In the genomic region with DNA sequence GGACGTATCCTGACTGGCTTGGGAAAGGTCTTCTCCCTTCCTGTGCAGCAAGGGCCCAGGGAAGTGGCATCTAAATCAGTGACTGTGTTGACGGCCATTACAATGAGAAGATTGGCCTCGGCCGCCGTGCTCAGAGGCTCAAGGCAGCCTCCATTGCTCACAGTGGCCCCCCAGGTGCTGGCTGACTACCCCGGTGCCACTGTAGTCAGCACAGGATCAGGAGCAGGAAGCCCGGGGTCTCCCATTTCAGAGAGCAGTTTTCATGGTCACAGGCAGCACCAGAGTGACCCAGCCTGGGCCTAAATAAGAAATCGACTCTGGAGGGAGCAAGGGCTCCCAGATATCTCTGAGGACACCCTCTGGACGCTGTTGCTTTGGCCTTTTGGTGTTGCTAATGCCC, we compare ENCODE assay signal across 22 cellular contexts.
DNase-seq lines count a peak whose midpoint lies in the region; ATAC-seq and TF ChIP-seq lines count a peak whose summit lies in the region.
"Had no signal": no experiment of that assay in that cellular context is flagged by ENCODE, and none has a peak within 500 bp of the region (broad histone marks: within the 10 kb centered on the region; RNA-seq: fewer than 3 reads in every experiment).

No MANE protein-coding gene starts in this region.

- H3K36me3 ChIP-seq in GM23338 (ENCODE audit: insufficient read depth): no peaks in the 10 kb centered on the region
- no peaks in the 10 kb centered on the region for H3K36me3 ChIP-seq in esophagus muscularis mucosa
- no peaks in the 10 kb centered on the region for H3K36me3 ChIP-seq in neural progenitor cell
- H3K36me3 ChIP-seq: BLaER1 treated with 17β-estradiol and CSF1 and Interleukin-3, amounts not matched to agents 10 nM and 100 nM had no signal

- H2AFZ ChIP-seq in GM23338 (peak overlapping the region; percentile 78), neural progenitor cell (replicated peaks) (peak overlapping the region; percentile 47)

- 89% methylated on average over 7 of the region's 9 CpGs for WGBS in esophagus muscularis mucosa

- H3K4me3 ChIP-seq in GM23338: no peak overlapping the region
- H3K4me3 ChIP-seq in esophagus muscularis mucosa: no peak overlapping the region
- no peak overlapping the region for H3K4me3 ChIP-seq in neural progenitor cell
- H3K4me3 ChIP-seq: A549; BLaER1 treated with 17β-estradiol and CSF1 and Interleukin-3, amounts not matched to agents 10 nM and 100 nM had no signal

- no peak for TF ChIP-seq EP300 in esophagus muscularis mucosa (IDR thresholded peaks at IDR 0.05)

- intact Hi-C loops in esophagus muscularis mucosa (cut with DNase I): no loop called here

- H3K79me2 ChIP-seq in GM23338 (replicated peaks; ENCODE audit: insufficient read depth) (no peaks in the 10 kb centered on the region), neural progenitor cell (ENCODE audit: low read depth) (no peaks in the 10 kb centered on the region)

- H3K9me2 ChIP-seq in GM23338 (ENCODE audit: insufficient read depth): peaks cover 11% of the 10 kb centered on the region; the same call in 1 of the 2 replicates

- H3K4me3 Mint-ChIP-seq in GM23338 (no peak overlapping the region), neural progenitor cell (no peak overlapping the region), osteocyte (ENCODE audit: unreplicated experiment) (no peak overlapping the region)
- H3K4me3 Mint-ChIP-seq: B cell; CD4-positive, alpha-beta T cell; CD8-positive, alpha-beta T cell had no signal

- ATAC-seq in GM23338: no peak
- no peak for ATAC-seq in HG03354 (IDR thresholded peaks at IDR 0.05; ENCODE audit: poor library complexity, severe bottlenecking, unreplicated experiment)
- ATAC-seq: A549; CD8-positive, alpha-beta T cell had no signal

- H3K27ac Mint-ChIP-seq in GM23338 (no peak overlapping the region), neural progenitor cell (no peak overlapping the region), osteocyte (ENCODE audit: unreplicated experiment) (no peak overlapping the region)
- H3K27ac Mint-ChIP-seq: B cell; CD4-positive, alpha-beta T cell; CD8-positive, alpha-beta T cell had no signal

- H3K4me2 ChIP-seq in GM23338 (no peak overlapping the region), neural progenitor cell (no peak overlapping the region)
- H3K4me2 ChIP-seq: A549; BLaER1 treated with 17β-estradiol and CSF1 and Interleukin-3, amounts not matched to agents 10 nM and 100 nM had no signal

- H3K27me3 Mint-ChIP-seq in GM23338 (ENCODE audit: insufficient read depth, low read depth, poor library complexity): peaks cover 11% of the 10 kb centered on the region
- no peaks in the 10 kb centered on the region for H3K27me3 Mint-ChIP-seq in neural progenitor cell (ENCODE audit: insufficient read depth, low read depth)
- peaks cover 14% of the 10 kb centered on the region for H3K27me3 Mint-ChIP-seq in osteocyte (ENCODE audit: unreplicated experiment)

- H4K20me1 ChIP-seq in GM23338 (replicated peaks; ENCODE audit: insufficient read depth) (no peaks in the 10 kb centered on the region), neural progenitor cell (ENCODE audit: low read depth) (no peaks in the 10 kb centered on the region)
- H4K20me1 ChIP-seq: BLaER1 treated with 17β-estradiol and CSF1 and Interleukin-3, amounts not matched to agents 10 nM and 100 nM had no signal

- no peak for TF ChIP-seq POLR2A in esophagus muscularis mucosa (IDR thresholded peaks at IDR 0.05; ENCODE audit: low read depth)

- H3K36me3 Mint-ChIP-seq in GM23338 (ENCODE audit: low read depth) (no peaks in the 10 kb centered on the region), neural progenitor cell (no peaks in the 10 kb centered on the region), osteocyte (ENCODE audit: unreplicated experiment) (no peaks in the 10 kb centered on the region)
- H3K36me3 Mint-ChIP-seq: CD8-positive, alpha-beta T cell had no signal

- DNase-seq in GM23338 (ENCODE audit: low spot score) (no peak), esophagus muscularis mucosa (ENCODE audit: extremely low spot score) (peak; percentile 70), neural progenitor cell (ENCODE audit: low spot score) (no peak), osteocyte (ENCODE audit: extremely low spot score, unreplicated experiment) (peak; percentile 64), NCI-H226 (no peak), NCI-H2227 (lab: John Stamatoyannopoulos, UW; ENCODE audit: unreplicated experiment) (no peak)
- DNase-seq: AML-193; Caco-2; Calu3; CD4-positive, alpha-beta T cell; CD8-positive, alpha-beta T cell; DMS 273 treated with DMSO at 0.1 percent for 48 hours; DMS153; DMS53; DMS79; GF-D8 had no signal

- H3K27me3 ChIP-seq in GM23338 (ENCODE audit: insufficient read depth): peaks cover 5% of the 10 kb centered on the region; the same call in 1 of the 2 replicates
- H3K27me3 ChIP-seq in esophagus muscularis mucosa: no peaks in the 10 kb centered on the region
- H3K27me3 ChIP-seq in neural progenitor cell: no peaks in the 10 kb centered on the region
- H3K27me3 ChIP-seq: BLaER1 treated with 17β-estradiol and CSF1 and Interleukin-3, amounts not matched to agents 10 nM and 100 nM had no signal

- H3K9me3 Mint-ChIP-seq in GM23338: no peaks in the 10 kb centered on the region
- no peaks in the 10 kb centered on the region for H3K9me3 Mint-ChIP-seq in neural progenitor cell
- no peaks in the 10 kb centered on the region for H3K9me3 Mint-ChIP-seq in osteocyte (ENCODE audit: unreplicated experiment)
- H3K9me3 Mint-ChIP-seq: CD4-positive, alpha-beta T cell; CD8-positive, alpha-beta T cell had no signal

- no peak overlapping the region for H3K9ac ChIP-seq in neural progenitor cell
- H3K9ac ChIP-seq: BLaER1 treated with 17β-estradiol and CSF1 and Interleukin-3, amounts not matched to agents 10 nM and 100 nM had no signal

- H3K4me1 ChIP-seq in GM23338 (ENCODE audit: insufficient read depth) (peaks cover 5% of the 10 kb centered on the region), esophagus muscularis mucosa (no peaks in the 10 kb centered on the region), neural progenitor cell (no peaks in the 10 kb centered on the region)
- H3K4me1 ChIP-seq: A549; BLaER1 treated with 17β-estradiol and CSF1 and Interleukin-3, amounts not matched to agents 10 nM and 100 nM; Caco-2 had no signal

- H3F3A ChIP-seq in GM23338 (replicated peaks; ENCODE audit: low read depth) (no peaks in the 10 kb centered on the region), neural progenitor cell (ENCODE audit: low read depth) (peaks cover 5% of the 10 kb centered on the region)

- H3K9me3 ChIP-seq in esophagus muscularis mucosa (no peaks in the 10 kb centered on the region), neural progenitor cell (ENCODE audit: low read depth) (no peaks in the 10 kb centered on the region)
- H3K9me3 ChIP-seq: A549; BLaER1 treated with 17β-estradiol and CSF1 and Interleukin-3, amounts not matched to agents 10 nM and 100 nM; Caco-2 had no signal

- TF ChIP-seq CTCF in GM23338 (conservative IDR thresholded peaks at IDR 0.05; ENCODE audit: low read depth in 2 of 2): no peak
- TF ChIP-seq CTCF in esophagus muscularis mucosa (IDR thresholded peaks at IDR 0.05): no peak
- TF ChIP-seq CTCF in neural progenitor cell (IDR thresholded peaks at IDR 0.05): no peak
- no peak for TF ChIP-seq CTCF in osteocyte (IDR thresholded peaks at IDR 0.05)

- H3K27ac ChIP-seq in GM23338 (ENCODE audit: low read depth) (no peak overlapping the region), esophagus muscularis mucosa (replicated peaks in 1 of 4) (no peak overlapping the region), neural progenitor cell (no peak overlapping the region)
- H3K27ac ChIP-seq: 22Rv1; BLaER1 treated with 17β-estradiol and CSF1 and Interleukin-3, amounts not matched to agents 10 nM and 100 nM; C4-2B had no signal

- peaks cover 5% of the 10 kb centered on the region; the same call in 2 of the 3 replicates for H3K4me1 Mint-ChIP-seq in GM23338
- H3K4me1 Mint-ChIP-seq in neural progenitor cell: peaks cover 23% of the 10 kb centered on the region
- H3K4me1 Mint-ChIP-seq in osteocyte (ENCODE audit: unreplicated experiment): peaks cover 4% of the 10 kb centered on the region
- H3K4me1 Mint-ChIP-seq: B cell had no signal

TF ChIP-seq in GM23338, 12 proteins besides CTCF, POLR2A, EP300 and RAD21 (continues in another document):
- TF ChIP-seq, protein P1, sequence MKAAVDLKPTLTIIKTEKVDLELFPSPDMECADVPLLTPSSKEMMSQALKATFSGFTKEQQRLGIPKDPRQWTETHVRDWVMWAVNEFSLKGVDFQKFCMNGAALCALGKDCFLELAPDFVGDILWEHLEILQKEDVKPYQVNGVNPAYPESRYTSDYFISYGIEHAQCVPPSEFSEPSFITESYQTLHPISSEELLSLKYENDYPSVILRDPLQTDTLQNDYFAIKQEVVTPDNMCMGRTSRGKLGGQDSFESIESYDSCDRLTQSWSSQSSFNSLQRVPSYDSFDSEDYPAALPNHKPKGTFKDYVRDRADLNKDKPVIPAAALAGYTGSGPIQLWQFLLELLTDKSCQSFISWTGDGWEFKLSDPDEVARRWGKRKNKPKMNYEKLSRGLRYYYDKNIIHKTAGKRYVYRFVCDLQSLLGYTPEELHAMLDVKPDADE (IDR thresholded peaks at IDR 0.05): no peak
- TF ChIP-seq, protein P2, sequence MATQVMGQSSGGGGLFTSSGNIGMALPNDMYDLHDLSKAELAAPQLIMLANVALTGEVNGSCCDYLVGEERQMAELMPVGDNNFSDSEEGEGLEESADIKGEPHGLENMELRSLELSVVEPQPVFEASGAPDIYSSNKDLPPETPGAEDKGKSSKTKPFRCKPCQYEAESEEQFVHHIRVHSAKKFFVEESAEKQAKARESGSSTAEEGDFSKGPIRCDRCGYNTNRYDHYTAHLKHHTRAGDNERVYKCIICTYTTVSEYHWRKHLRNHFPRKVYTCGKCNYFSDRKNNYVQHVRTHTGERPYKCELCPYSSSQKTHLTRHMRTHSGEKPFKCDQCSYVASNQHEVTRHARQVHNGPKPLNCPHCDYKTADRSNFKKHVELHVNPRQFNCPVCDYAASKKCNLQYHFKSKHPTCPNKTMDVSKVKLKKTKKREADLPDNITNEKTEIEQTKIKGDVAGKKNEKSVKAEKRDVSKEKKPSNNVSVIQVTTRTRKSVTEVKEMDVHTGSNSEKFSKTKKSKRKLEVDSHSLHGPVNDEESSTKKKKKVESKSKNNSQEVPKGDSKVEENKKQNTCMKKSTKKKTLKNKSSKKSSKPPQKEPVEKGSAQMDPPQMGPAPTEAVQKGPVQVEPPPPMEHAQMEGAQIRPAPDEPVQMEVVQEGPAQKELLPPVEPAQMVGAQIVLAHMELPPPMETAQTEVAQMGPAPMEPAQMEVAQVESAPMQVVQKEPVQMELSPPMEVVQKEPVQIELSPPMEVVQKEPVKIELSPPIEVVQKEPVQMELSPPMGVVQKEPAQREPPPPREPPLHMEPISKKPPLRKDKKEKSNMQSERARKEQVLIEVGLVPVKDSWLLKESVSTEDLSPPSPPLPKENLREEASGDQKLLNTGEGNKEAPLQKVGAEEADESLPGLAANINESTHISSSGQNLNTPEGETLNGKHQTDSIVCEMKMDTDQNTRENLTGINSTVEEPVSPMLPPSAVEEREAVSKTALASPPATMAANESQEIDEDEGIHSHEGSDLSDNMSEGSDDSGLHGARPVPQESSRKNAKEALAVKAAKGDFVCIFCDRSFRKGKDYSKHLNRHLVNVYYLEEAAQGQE (IDR thresholded peaks at IDR 0.05; ENCODE audit: unreplicated experiment): no peak

Comparison
In these comparisons a context has a peak if more than half of its experiments do, and no peak if none do; other contexts are left out.
1. DNase-seq: peak in esophagus muscularis mucosa (single experiment) and osteocyte (single experiment); none in GM23338 (single experiment), neural progenitor cell (single experiment), NCI-H226 (single experiment) and NCI-H2227 (single experiment).